Comparison of ENCODE assay signal across 8 cellular contexts in the genomic region with DNA sequence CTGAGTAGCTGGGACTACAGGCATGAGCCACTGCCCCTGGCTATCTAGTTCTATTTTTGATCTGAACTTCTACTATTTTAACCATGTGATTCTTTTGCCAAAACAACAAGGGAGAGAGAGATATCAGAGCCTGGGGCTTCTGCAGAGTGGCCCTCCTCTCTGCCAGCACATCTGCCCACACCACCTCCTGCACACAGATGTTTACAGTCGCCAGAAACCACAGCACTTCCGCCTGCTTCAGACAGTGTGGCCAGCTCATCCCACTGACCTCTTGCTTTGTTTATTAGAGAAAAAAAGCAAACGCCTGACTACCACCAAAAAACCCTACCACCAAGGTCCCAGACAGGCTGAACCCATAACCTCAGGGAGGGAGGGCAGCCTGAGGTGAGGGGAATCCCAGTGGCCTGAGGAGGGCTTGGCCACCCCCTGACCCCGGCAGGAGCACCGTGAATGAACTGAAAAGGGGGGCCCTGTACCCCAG.
DNase-seq lines count a peak whose midpoint lies in the region; ATAC-seq, FAIRE-seq and TF ChIP-seq lines count a peak whose summit lies in the region.

No MANE protein-coding gene starts in this region.

- H4K8ac ChIP-seq in mesenchymal stem cell (ENCODE audit: low read length): peak overlapping the region; percentile 76

- peak overlapping the region; percentile 49 for H4K91ac ChIP-seq in mesenchymal stem cell (ENCODE audit: low read length)

- FAIRE-seq in GM18507 (lab: Jason Lieb, UNC): peak; percentile 83
- FAIRE-seq in kidney (lab: Jason Lieb, UNC): no peak

- H3K4me3 ChIP-seq in mesenchymal stem cell (ENCODE audit: insufficient read depth in 1 of 2, low read depth in 1 of 2, low read length in 2 of 2) (no peak overlapping the region), kidney (ENCODE audit: low read length in 2 of 2) (no peak overlapping the region)

- no peak overlapping the region for H2BK120ac ChIP-seq in mesenchymal stem cell (ENCODE audit: low read depth, low read length)

- H3K9ac ChIP-seq in mesenchymal stem cell (ENCODE audit: low read length) (peak overlapping the region; percentile 67), kidney (ENCODE audit: low read length in 2 of 2) (no peak overlapping the region)

- no peak overlapping the region for H2AK5ac ChIP-seq in mesenchymal stem cell (ENCODE audit: low read length, severe bottlenecking)

- H3K27ac ChIP-seq in mesenchymal stem cell (ENCODE audit: low read length, poor library complexity, severe bottlenecking) (no peak overlapping the region), kidney (ENCODE audit: low read depth in 2 of 2, low read length in 2 of 2) (no peak overlapping the region)

- H3K4me2 ChIP-seq in mesenchymal stem cell (ENCODE audit: low read length, poor library complexity, severe bottlenecking): peak overlapping the region; percentile 21

- WGBS in mesenchymal stem cell: 2% methylated on average over 5 of the region's 5 CpGs

- intact Hi-C loops in kidney (cut with DNase I): no loop called here

- no peaks in the 10 kb centered on the region for H3K36me3 ChIP-seq in mesenchymal stem cell (ENCODE audit: control insufficient read depth in 1 of 2, insufficient read depth in 2 of 2, low read depth in 1 of 2, low read length in 2 of 2)
- H3K36me3 ChIP-seq in kidney (ENCODE audit: control insufficient read depth in 1 of 2, insufficient read depth in 2 of 2, low read length in 2 of 2): no peaks in the 10 kb centered on the region

- ATAC-seq in HG02763 (IDR thresholded peaks at IDR 0.05; ENCODE audit: unreplicated experiment) (peak; percentile 91), HG02970 (IDR thresholded peaks at IDR 0.05; ENCODE audit: low FRiP score, unreplicated experiment) (no peak)

- H3K4ac ChIP-seq in mesenchymal stem cell (ENCODE audit: low read depth in 1 of 2, low read length in 2 of 2): peak overlapping the region in 1 of 2 experiments; percentile 69

- DNase-seq in GM18507 (ENCODE audit: extremely low spot score, insufficient read length, low read depth) (peak; percentile 26), SW480 (ENCODE audit: low spot score) (peak; percentile 71), mesenchymal stem cell (peak; percentile 91), kidney (no peak), superior temporal gyrus (ENCODE audit: extremely low spot score) (no peak)
- DNase-seq in stimulated activated CD4-positive, alpha-beta T cell treated with anti-CD3 and anti-CD28 coated beads, Interleukin-1b, Interleukin-23, amount 100 ng/mL, for 48 hours: no peak

- no peak for TF ChIP-seq CTCF in kidney (IDR thresholded peaks at IDR 0.05; ENCODE audit: borderline replicate concordance, extremely low read depth, insufficient read depth)

- no peak overlapping the region for H2BK5ac ChIP-seq in mesenchymal stem cell (ENCODE audit: low read depth, low read length, poor library complexity, severe bottlenecking)

- peak overlapping the region; percentile 61 to 90 for H2BK12ac ChIP-seq in mesenchymal stem cell (ENCODE audit: low read length in 2 of 2)

- peak overlapping the region; percentile 55 to 80 for H3K18ac ChIP-seq in mesenchymal stem cell (ENCODE audit: low read depth in 1 of 2, low read length in 2 of 2)

- peaks cover 5 to 9% of the 10 kb centered on the region in 2 experiments for H3K27me3 ChIP-seq in mesenchymal stem cell (ENCODE audit: control insufficient read depth in 1 of 2, insufficient read depth in 1 of 2, low read length in 2 of 2)

- H3K79me1 ChIP-seq in mesenchymal stem cell (replicated peaks; ENCODE audit: low read length, poor library complexity, severe bottlenecking): no peaks in the 10 kb centered on the region

- H3K4me1 ChIP-seq in mesenchymal stem cell (ENCODE audit: control insufficient read depth, insufficient read depth, low read depth, low read length) (peaks cover 5% of the 10 kb centered on the region), kidney (ENCODE audit: control insufficient read depth in 1 of 2, insufficient read depth in 1 of 2, low read depth in 1 of 2, low read length in 2 of 2) (no peaks in the 10 kb centered on the region)

- no peak overlapping the region for H2AFZ ChIP-seq in mesenchymal stem cell (ENCODE audit: low read depth, low read length)

- peak overlapping the region; percentile 30 for H2BK15ac ChIP-seq in mesenchymal stem cell (ENCODE audit: low read depth, poor library complexity, severe bottlenecking)

- H3K14ac ChIP-seq in mesenchymal stem cell (ENCODE audit: low read length in 2 of 2): no peak overlapping the region

- H3K23ac ChIP-seq in mesenchymal stem cell (ENCODE audit: low read length in 2 of 2): no peak overlapping the region

- no peaks in the 10 kb centered on the region for H3K9me3 ChIP-seq in mesenchymal stem cell (ENCODE audit: control insufficient read depth, low read length)
- no peaks in the 10 kb centered on the region for H3K9me3 ChIP-seq in kidney (ENCODE audit: control insufficient read depth in 1 of 2, low read length in 2 of 2)

Comparison
In these comparisons a context has a peak if more than half of its experiments do, and no peak if none do; other contexts are left out.
1. DNase-seq: peak in GM18507 (single experiment), SW480 (single experiment) and mesenchymal stem cell (single experiment); none in stimulated activated CD4-positive, alpha-beta T cell treated with anti-CD3 and anti-CD28 coated beads, Interleukin-1b, Interleukin-23, amount 100 ng/mL, for 48 hours (single experiment), kidney (single experiment) and superior temporal gyrus (single experiment).